9 cellular contexts compared by ENCODE assay signal in genomic region chr3:25532763-25533162, GRCh38.
DNase-seq lines count a peak whose midpoint lies in the region; ATAC-seq and TF ChIP-seq lines count a peak whose summit lies in the region.
"Had no signal": no experiment of that assay in that cellular context is flagged by ENCODE, and none has a peak within 500 bp of the region (broad histone marks: within the 10 kb centered on the region; RNA-seq: fewer than 3 reads in every experiment).

No MANE protein-coding gene starts in this region.

- 0 out of 3 replicates have a peak, but pooled peaks cover 2% of the 10 kb centered on the region for H3K36me3 Mint-ChIP-seq in GM23338 (ENCODE audit: low read depth)
- peaks cover 6% of the 10 kb centered on the region; the same call in 1 of the 2 replicates for H3K36me3 Mint-ChIP-seq in WTC11
- H3K36me3 Mint-ChIP-seq: memory B cell had no signal

- H3K27me3 ChIP-seq in BE2C (no peaks in the 10 kb centered on the region), GM23338 (ENCODE audit: insufficient read depth) (no peaks in the 10 kb centered on the region), kidney epithelial cell (ENCODE audit: control insufficient read depth, insufficient read depth, low read length) (no peaks in the 10 kb centered on the region)

- H3K4me2 ChIP-seq in GM23338 = no peak overlapping the region

- no peak overlapping the region for H3K27ac ChIP-seq in GM23338 (ENCODE audit: low read depth)

- H2AFZ ChIP-seq in GM23338 = no peak overlapping the region

- DNase-seq in BE2C = peak; percentile 9
- peak; percentile 64 for DNase-seq in GM23338 (ENCODE audit: low spot score)
- peak; percentile 60 for DNase-seq in WTC11 (ENCODE audit: low spot score)
- no peak for DNase-seq in kidney epithelial cell (ENCODE audit: low read depth)
- DNase-seq in NOMO-1 treated with DMSO at 0.1 percent for 48 hours (lab: John Stamatoyannopoulos, UW; ENCODE audit: unreplicated experiment) = no peak

- no peaks in the 10 kb centered on the region for H3F3A ChIP-seq in GM23338 (replicated peaks; ENCODE audit: low read depth)

- H3K36me3 ChIP-seq in BE2C (no peaks in the 10 kb centered on the region), GM23338 (ENCODE audit: insufficient read depth) (no peaks in the 10 kb centered on the region), kidney epithelial cell (ENCODE audit: control insufficient read depth, insufficient read depth, low read length) (no peaks in the 10 kb centered on the region)

- H3K79me2 ChIP-seq in GM23338 (replicated peaks; ENCODE audit: insufficient read depth) = no peaks in the 10 kb centered on the region

- no peak for ATAC-seq in GM23338
- 0 out of 2 replicates have a peak, but pooled peaks have one; percentile 18 for ATAC-seq in WTC11
- no peak for ATAC-seq in GM21423 (IDR thresholded peaks at IDR 0.05; ENCODE audit: unreplicated experiment)
- no peak for ATAC-seq in HG03571 (IDR thresholded peaks at IDR 0.05; ENCODE audit: unreplicated experiment)
- no peak for ATAC-seq in GM21515 (IDR thresholded peaks at IDR 0.05; ENCODE audit: unreplicated experiment)

- H3K4me1 ChIP-seq in BE2C = no peaks in the 10 kb centered on the region
- H3K4me1 ChIP-seq in GM23338 (ENCODE audit: insufficient read depth) = no peaks in the 10 kb centered on the region

- H4K20me1 ChIP-seq in GM23338 (replicated peaks; ENCODE audit: insufficient read depth) = no peaks in the 10 kb centered on the region

- no peak overlapping the region for H3K27ac Mint-ChIP-seq in GM23338
- H3K27ac Mint-ChIP-seq in WTC11 = no peak overlapping the region
- H3K27ac Mint-ChIP-seq: memory B cell had no signal

- H3K4me3 ChIP-seq in BE2C (ENCODE audit: low read depth, low read length) = no peak overlapping the region
- no peak overlapping the region for H3K4me3 ChIP-seq in GM23338
- no peak overlapping the region for H3K4me3 ChIP-seq in kidney epithelial cell (ENCODE audit: low read depth, low read length)

- H3K9me3 ChIP-seq in BE2C = no peaks in the 10 kb centered on the region

- no peak overlapping the region for H3K4me3 Mint-ChIP-seq in GM23338
- no peak overlapping the region for H3K4me3 Mint-ChIP-seq in WTC11
- H3K4me3 Mint-ChIP-seq: memory B cell had no signal

- H3K4me1 Mint-ChIP-seq in GM23338 (0 out of 3 replicates have a peak, but pooled peaks cover 3% of the 10 kb centered on the region), WTC11 (peaks cover 2% of the 10 kb centered on the region; the same call in 1 of the 2 replicates)
- H3K4me1 Mint-ChIP-seq: memory B cell had no signal

- CTCF ChIA-PET in WTC11 (lab: Charles Lee) = interaction anchor here (0.6 to 1.2 kb wide), 15 partner anchors 8 to 499 kb away, joined by 3 to 5 read pairs (median 3); no protein-coding TSS in a partner anchor

- TF ChIP-seq CTCF in BE2C (IDR thresholded peaks at IDR 0.05; ENCODE audit: low read depth, low read length) = peak; percentile 65
- peak; percentile 74 to 90 for TF ChIP-seq CTCF in GM23338 (conservative IDR thresholded peaks at IDR 0.05; ENCODE audit: low read depth in 2 of 2)
- TF ChIP-seq CTCF in WTC11 (IDR thresholded peaks at IDR 0.05) = peak; percentile 82
- peak; percentile 57 for TF ChIP-seq CTCF in kidney epithelial cell (IDR thresholded peaks at IDR 0.05; ENCODE audit: insufficient read depth, low read length, poor library complexity, severe bottlenecking)

- POLR2A ChIA-PET in WTC11 (lab: Charles Lee) = no interaction called here

- peaks cover 4% of the 10 kb centered on the region; the same call in 1 of the 2 replicates for H3K9me2 ChIP-seq in GM23338 (ENCODE audit: insufficient read depth)

- H3K9me3 Mint-ChIP-seq in GM23338 = peaks cover 13% of the 10 kb centered on the region; the same call in 2 of the 3 replicates
- H3K9me3 Mint-ChIP-seq in WTC11 = peaks cover 26% of the 10 kb centered on the region

- H3K27me3 Mint-ChIP-seq in GM23338 (ENCODE audit: insufficient read depth, low read depth, poor library complexity) (no peaks in the 10 kb centered on the region), WTC11 (ENCODE audit: low read depth) (no peaks in the 10 kb centered on the region; the same call in 1 of the 2 replicates)

TF ChIP-seq in GM23338, 12 proteins besides CTCF, POLR2A, EP300 and RAD21 (continues in another document):
- TF ChIP-seq JUNB (IDR thresholded peaks at IDR 0.05; ENCODE audit: unreplicated experiment) (no peak), ETS1 (IDR thresholded peaks at IDR 0.05) (no peak), POLR2AphosphoS5 (IDR thresholded peaks at IDR 0.05; ENCODE audit: low read depth) (no peak), NANOG (IDR thresholded peaks at IDR 0.05; ENCODE audit: borderline replicate concordance) (no peak), REST (IDR thresholded peaks at IDR 0.05; ENCODE audit: unreplicated experiment) (no peak)

TF ChIP-seq in WTC11, 78 proteins besides CTCF, POLR2A, EP300 and RAD21:
- TF ChIP-seq MAX (CRISPR knock-in tag; IDR thresholded peaks at IDR 0.05) (no peak), CBFB (CRISPR knock-in tag; IDR thresholded peaks at IDR 0.05; ENCODE audit: low read depth) (no peak), NFATC4 (CRISPR knock-in tag; IDR thresholded peaks at IDR 0.05) (no peak), ZNF396 (CRISPR knock-in tag; IDR thresholded peaks at IDR 0.05; ENCODE audit: borderline replicate concordance) (no peak), ZNF317 (CRISPR knock-in tag; IDR thresholded peaks at IDR 0.05; ENCODE audit: borderline replicate concordance, low read depth) (no peak), GABPB1 (CRISPR knock-in tag; IDR thresholded peaks at IDR 0.05) (no peak), IRF2 (CRISPR knock-in tag; IDR thresholded peaks at IDR 0.05; ENCODE audit: borderline replicate concordance, low read depth) (no peak), ZNF425 (CRISPR knock-in tag; conservative IDR thresholded peaks at IDR 0.05) (no peak), ZBTB43 (CRISPR knock-in tag; IDR thresholded peaks at IDR 0.05) (no peak), FOXP1 (CRISPR knock-in tag; IDR thresholded peaks at IDR 0.05; ENCODE audit: borderline replicate concordance) (no peak), NR3C1 (CRISPR knock-in tag; conservative IDR thresholded peaks at IDR 0.05; ENCODE audit: low read depth) (no peak), ZNF281 (CRISPR knock-in tag; IDR thresholded peaks at IDR 0.05) (no peak), PRRX2 (CRISPR knock-in tag; IDR thresholded peaks at IDR 0.05) (no peak)

Comparison
In these comparisons a context has a peak if more than half of its experiments do, and no peak if none do; other contexts are left out.
1. DNase-seq: peak in BE2C (single experiment), GM23338 (single experiment) and WTC11 (single experiment); none in kidney epithelial cell (single experiment) and NOMO-1 treated with DMSO at 0.1 percent for 48 hours (single experiment).
2. Peak in every context shown above with its lines, with median percentiles within 50 percentile points of each other: CTCF ChIP-seq.